Comparison of ENCODE assay signal across 11 cellular contexts in the genomic region with DNA sequence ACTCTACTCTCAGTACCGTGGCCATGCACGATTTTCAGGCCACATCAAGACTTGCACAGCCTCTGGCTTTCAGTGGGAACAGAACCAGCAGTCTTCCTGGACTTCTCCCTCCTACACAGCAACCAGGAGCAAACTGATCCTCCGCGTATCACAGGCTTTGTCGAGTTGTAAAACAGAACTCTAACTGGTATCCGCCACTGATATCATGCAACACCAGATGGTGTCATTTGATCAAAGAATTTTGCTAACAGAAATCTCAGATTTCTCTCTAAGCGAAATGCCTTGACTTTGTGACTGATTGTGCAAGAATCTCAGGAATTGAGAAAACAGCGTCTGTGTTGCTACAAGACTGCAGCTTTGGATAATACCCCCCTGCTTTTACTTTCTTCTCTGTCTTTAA.
DNase-seq lines count a peak whose midpoint lies in the region; ATAC-seq and TF ChIP-seq lines count a peak whose summit lies in the region.
"Had no signal": no experiment of that assay in that cellular context is flagged by ENCODE, and none has a peak within 500 bp of the region (broad histone marks: within the 10 kb centered on the region; RNA-seq: fewer than 3 reads in every experiment).

No MANE protein-coding gene starts in this region.

- 39 to 60% methylated on average over 8 of the region's 8 CpGs for WGBS in body of pancreas, 2 donors
- WGBS in testis, 2 donors, result 35 to 43% methylated on average over 8 of the region's 8 CpGs

- no peaks in the 10 kb centered on the region for H3K36me3 Mint-ChIP-seq in CD4-positive, alpha-beta T cell (ENCODE audit: low read depth)

- intact Hi-C loops in body of pancreas (cut with DNase I) (no loop called here), testis (cut with DNase I; ENCODE audit: low total_unique reads) (no loop called here)
- intact Hi-C loops in CD4-positive, alpha-beta T cell (cut with DNase I, micrococcal nuclease), result no loop called here

- H3K9me3 ChIP-seq in body of pancreas (peaks cover 0 to 3% (median 0%) of the 10 kb centered on the region in 3 donors), testis (no peaks in the 10 kb centered on the region)
- H3K9me3 ChIP-seq in CD4-positive, alpha-beta T cell (ENCODE audit: control insufficient read depth, low read length), result no peaks in the 10 kb centered on the region

- CTCF ChIA-PET in CD4-positive, alpha-beta T cell (lab: Charles Lee), result no interaction called here

- H3K27ac Mint-ChIP-seq in CD4-positive, alpha-beta T cell, result no peak overlapping the region
- H3K27ac Mint-ChIP-seq: activated CD4-positive, alpha-beta T cell treated with anti-CD3 and anti-CD28 coated beads, Interleukin-2, amount 10 ng/mL, durations not matched to agents 7 days and 5 days had no signal

- TF ChIP-seq POLR2A in body of pancreas (IDR thresholded peaks at IDR 0.05) (peak in 1 of 3 donors; percentile 13), testis (IDR thresholded peaks at IDR 0.05) (no peak)

- peak in 3 of 7 experiments; percentile 7 to 24 (median 19) for TF ChIP-seq CTCF in body of pancreas (IDR thresholded peaks at IDR 0.05)
- no peak for TF ChIP-seq CTCF in testis (IDR thresholded peaks at IDR 0.05)
- no peak for TF ChIP-seq CTCF in CD4-positive, alpha-beta T cell (IDR thresholded peaks at IDR 0.05)

- no peak overlapping the region for H3K4me3 Mint-ChIP-seq in CD4-positive, alpha-beta T cell
- H3K4me3 Mint-ChIP-seq: activated CD4-positive, alpha-beta T cell treated with anti-CD3 and anti-CD28 coated beads, Interleukin-2, amount 10 ng/mL, durations not matched to agents 7 days and 5 days had no signal

- no peaks in the 10 kb centered on the region for H3K36me3 ChIP-seq in body of pancreas (replicated peaks in 1 of 2; ENCODE audit: insufficient read depth in 1 of 2, low read depth in 2 of 2)
- no peaks in the 10 kb centered on the region for H3K36me3 ChIP-seq in testis (ENCODE audit: low read depth, missing control alignments)

- ATAC-seq in body of pancreas (peak; percentile 60), HG03378 (IDR thresholded peaks at IDR 0.05; ENCODE audit: unreplicated experiment) (no peak)
- no peak for ATAC-seq in CD4-positive, alpha-beta T cell (ENCODE audit: poor library complexity)

- H3K27ac ChIP-seq in body of pancreas (no peak overlapping the region), testis (peak overlapping the region; percentile 75 to 85)
- no peak overlapping the region for H3K27ac ChIP-seq in CD4-positive, alpha-beta T cell (ENCODE audit: low read depth, low read length)

- H3K4me3 ChIP-seq in body of pancreas (no peak overlapping the region), testis (no peak overlapping the region)

- H3K4me1 ChIP-seq in body of pancreas (no peaks in the 10 kb centered on the region), testis (no peaks in the 10 kb centered on the region)

- peaks cover 15% of the 10 kb centered on the region for H3K27me3 Mint-ChIP-seq in CD4-positive, alpha-beta T cell

- H3K4me1 Mint-ChIP-seq in CD4-positive, alpha-beta T cell (ENCODE audit: low read depth), result no peaks in the 10 kb centered on the region
- H3K4me1 Mint-ChIP-seq: activated CD4-positive, alpha-beta T cell treated with anti-CD3 and anti-CD28 coated beads, Interleukin-2, amount 10 ng/mL, durations not matched to agents 7 days and 5 days had no signal

- DNase-seq in HT-29 (ENCODE audit: low spot score) (peak; percentile 7), body of pancreas (peak in 2 of 4 donors; percentile 19 to 38), left kidney (ENCODE audit: low read depth, low spot score) (peak; percentile 80), testis (peak; percentile 57)
- DNase-seq in activated CD4-positive, alpha-beta T cell treated with anti-CD3 and anti-CD28 coated beads, Interleukin-2, amount 50 U/mL, for 4 hours, result no peak
- DNase-seq in CD4-positive, alpha-beta T cell, result no peak
- no peak for DNase-seq in activated T-cell treated with anti-CD3 and anti-CD28 coated beads, Interleukin-2, amount 50 U/mL, for 48 hours
- DNase-seq: activated CD4-positive, alpha-beta T cell treated with anti-CD3 and anti-CD28 coated beads, Interleukin-2, amount 10 ng/mL, durations not matched to agents 7 days and 5 days; KBM-7; stimulated activated CD8-positive, alpha-beta memory T cell treated with anti-CD3 and anti-CD28 coated beads, Interleukin-4, amount 100 ng/mL, for 48 hours had no signal

- H3K9me3 Mint-ChIP-seq in CD4-positive, alpha-beta T cell, result no peaks in the 10 kb centered on the region

- H3K27me3 ChIP-seq in body of pancreas (no peaks in the 10 kb centered on the region), testis (no peaks in the 10 kb centered on the region)
- no peaks in the 10 kb centered on the region for H3K27me3 ChIP-seq in CD4-positive, alpha-beta T cell (ENCODE audit: control insufficient read depth, insufficient read depth, low read length)

- POLR2A ChIA-PET in CD4-positive, alpha-beta T cell (lab: Charles Lee), result no interaction called here

Comparison
In these comparisons a context has a peak if more than half of its experiments do, and no peak if none do; other contexts are left out.
1. DNase-seq: peak in HT-29 (single experiment), left kidney (single experiment) and testis (single experiment); none in activated CD4-positive, alpha-beta T cell treated with anti-CD3 and anti-CD28 coated beads, Interleukin-2, amount 50 U/mL, for 4 hours (0 of 2), CD4-positive, alpha-beta T cell (0 of 10) and activated T-cell treated with anti-CD3 and anti-CD28 coated beads, Interleukin-2, amount 50 U/mL, for 48 hours (0 of 2).
2. H3K27ac ChIP-seq: peak in testis (2 of 2); none in body of pancreas (0 of 4) and CD4-positive, alpha-beta T cell (single experiment).